ENCODE assay signal across 8 cellular contexts in genomic region chrX:129932792-129933321, GRCh38. TPM values are rescaled to one million over a fixed set of nuclear protein-coding genes. Genes with fewer than 3 reads are reported as not detected.
DNase-seq lines count a peak whose midpoint lies in the region; ATAC-seq and TF ChIP-seq lines count a peak whose summit lies in the region.

No MANE protein-coding gene starts in this region.

- peaks cover 40% of the 10 kb centered on the region for H3K27me3 Mint-ChIP-seq in mesothelial cell of epicardium (ENCODE audit: low read depth)

- ATAC-seq in GM18868 (IDR thresholded peaks at IDR 0.05; ENCODE audit: unreplicated experiment) (peak; percentile 14), aorta (ENCODE audit: low FRiP score) (peak; percentile 3), GM21619 (IDR thresholded peaks at IDR 0.05; ENCODE audit: unreplicated experiment) (no peak)

- H3K4me3 Mint-ChIP-seq in mesothelial cell of epicardium = peak overlapping the region; percentile 60

- 1 to 37% methylated on average over 48 to 50 of the region's 50 CpGs for WGBS in aorta, 2 donors

- H3K79me2 ChIP-seq in ACC112 (ENCODE audit: control insufficient read depth, insufficient read depth, low read length, unreplicated experiment) (no peaks in the 10 kb centered on the region), KMS-11 (ENCODE audit: insufficient read depth, low read depth) (no peaks in the 10 kb centered on the region)

- H3K27ac ChIP-seq in ACC112 (ENCODE audit: low read depth, low read length) (no peak overlapping the region), KMS-11 (no peak overlapping the region), aorta (ENCODE audit: low read depth in 1 of 2, low read length in 2 of 2) (no peak overlapping the region)

- peak overlapping the region; percentile 71 for H3K4me3 ChIP-seq in ACC112 (ENCODE audit: low read depth, low read length)
- H3K4me3 ChIP-seq in KMS-11 (IDR thresholded peaks at IDR 0.05; ENCODE audit: insufficient read depth, low read depth, low read length) = no peak overlapping the region
- H3K4me3 ChIP-seq in choroid plexus epithelial cell (ENCODE audit: low read depth, low read length) = peak overlapping the region; percentile 28
- peak overlapping the region in 1 of 2 donors; percentile 54 for H3K4me3 ChIP-seq in aorta (ENCODE audit: low read length in 2 of 2)

- H3K27me3 ChIP-seq in ACC112 (ENCODE audit: insufficient read depth, low read length) (no peaks in the 10 kb centered on the region; the same call in 1 of the 2 replicates), KMS-11 (ENCODE audit: insufficient read depth, low read depth) (peaks cover 2% of the 10 kb centered on the region; the same call in 1 of the 2 replicates), aorta (ENCODE audit: control insufficient read depth in 1 of 2, insufficient read depth in 2 of 2, low read length in 1 of 2) (no peaks in the 10 kb centered on the region)

- no peak overlapping the region for H3K9ac ChIP-seq in KMS-11

- peaks cover 4% of the 10 kb centered on the region for H3K36me3 Mint-ChIP-seq in mesothelial cell of epicardium

- no peaks in the 10 kb centered on the region for H4K20me1 ChIP-seq in KMS-11 (ENCODE audit: insufficient read depth)

- peaks cover 11% of the 10 kb centered on the region for H3K9me3 Mint-ChIP-seq in mesothelial cell of epicardium

- H3K27ac Mint-ChIP-seq in mesothelial cell of epicardium = no peak overlapping the region

- TF ChIP-seq CTCF in KMS-11 (conservative IDR thresholded peaks at IDR 0.05; ENCODE audit: low read depth, low read length) (no peak), choroid plexus epithelial cell (conservative IDR thresholded peaks at IDR 0.05; ENCODE audit: low read depth, low read length) (no peak), mesothelial cell of epicardium (IDR thresholded peaks at IDR 0.05; ENCODE audit: unreplicated experiment) (no peak)

- H3K4me1 ChIP-seq in ACC112 (ENCODE audit: control insufficient read depth, insufficient read depth, low read length, unreplicated experiment) (no peaks in the 10 kb centered on the region), KMS-11 (ENCODE audit: low read depth, poor library complexity, severe bottlenecking) (no peaks in the 10 kb centered on the region), aorta (ENCODE audit: control insufficient read depth in 1 of 2, insufficient read depth in 2 of 2, low read length in 2 of 2) (no peaks in the 10 kb centered on the region)

- H2AFZ ChIP-seq in ACC112 (ENCODE audit: low read length, unreplicated experiment) (no peak overlapping the region), KMS-11 (ENCODE audit: low read depth) (no peak overlapping the region)

- no peaks in the 10 kb centered on the region for H3K36me3 ChIP-seq in ACC112 (ENCODE audit: insufficient read depth, low read length)
- H3K36me3 ChIP-seq in KMS-11 (ENCODE audit: insufficient read depth) = no peaks in the 10 kb centered on the region
- no peaks in the 10 kb centered on the region for H3K36me3 ChIP-seq in aorta (ENCODE audit: control insufficient read depth in 1 of 2, insufficient read depth in 2 of 2, low read length in 1 of 2)

- no peaks in the 10 kb centered on the region for H3K4me1 Mint-ChIP-seq in mesothelial cell of epicardium

- DNase-seq in choroid plexus epithelial cell (ENCODE audit: low read depth) (no peak), mesothelial cell of epicardium (ENCODE audit: low spot score in 2 of 2, unreplicated experiment in 2 of 2) (peak in 1 of 2 experiments; percentile 45), aorta (peak; percentile 58 to 76), mucosa of gallbladder (ENCODE audit: low spot score) (no peak)

- no peaks in the 10 kb centered on the region for H3K9me3 ChIP-seq in aorta (ENCODE audit: control insufficient read depth, low read length)

- intact Hi-C loops in aorta (cut with DNase I) = loop anchor here (1.0 to 5.0 kb wide), 2 partner anchors 49 kb away; partner anchors contain the start of gene BCORL1 (in 2 of the 2)

- H3K4me2 ChIP-seq in KMS-11 = 0 out of 2 replicates have a peak overlapping the region, but pooled peaks have one; percentile 25

RNA-seq across cellular contexts. Expression of gene UTP14A, which starts 26.9 kb away (rescaled TPM):
- total RNA-seq in mesothelial cell of epicardium (19.2 to 20.4 TPM (median 19.2 TPM) in 3 replicates), aorta (10 to 100 TPM; 12.6 to 13.6 TPM), mucosa of gallbladder (15.0 TPM)
- 10 to 100 TPM in 1 of 2 donors, 1 to 10 TPM in 1; 8.1 to 12.1 TPM for polyA plus RNA-seq in aorta

RNA-seq across cellular contexts. Expression of gene BCORL1, which starts 49.6 kb away (rescaled TPM):
- total RNA-seq in mesothelial cell of epicardium = 27.7 to 28.9 TPM (median 28.0 TPM) in 3 replicates
- 10 to 100 TPM; 22.1 to 26.9 TPM for total RNA-seq in aorta
- 1 to 10 TPM; 2.6 to 4.4 TPM for polyA plus RNA-seq in aorta
- 12.4 TPM for total RNA-seq in mucosa of gallbladder

Comparison
In these comparisons a context has a peak if more than half of its experiments do, and no peak if none do; other contexts are left out.
1. DNase-seq: peak in aorta (2 of 2); none in choroid plexus epithelial cell (single experiment) and mucosa of gallbladder (single experiment).